12 cellular contexts compared by ENCODE assay signal in the genomic region with DNA sequence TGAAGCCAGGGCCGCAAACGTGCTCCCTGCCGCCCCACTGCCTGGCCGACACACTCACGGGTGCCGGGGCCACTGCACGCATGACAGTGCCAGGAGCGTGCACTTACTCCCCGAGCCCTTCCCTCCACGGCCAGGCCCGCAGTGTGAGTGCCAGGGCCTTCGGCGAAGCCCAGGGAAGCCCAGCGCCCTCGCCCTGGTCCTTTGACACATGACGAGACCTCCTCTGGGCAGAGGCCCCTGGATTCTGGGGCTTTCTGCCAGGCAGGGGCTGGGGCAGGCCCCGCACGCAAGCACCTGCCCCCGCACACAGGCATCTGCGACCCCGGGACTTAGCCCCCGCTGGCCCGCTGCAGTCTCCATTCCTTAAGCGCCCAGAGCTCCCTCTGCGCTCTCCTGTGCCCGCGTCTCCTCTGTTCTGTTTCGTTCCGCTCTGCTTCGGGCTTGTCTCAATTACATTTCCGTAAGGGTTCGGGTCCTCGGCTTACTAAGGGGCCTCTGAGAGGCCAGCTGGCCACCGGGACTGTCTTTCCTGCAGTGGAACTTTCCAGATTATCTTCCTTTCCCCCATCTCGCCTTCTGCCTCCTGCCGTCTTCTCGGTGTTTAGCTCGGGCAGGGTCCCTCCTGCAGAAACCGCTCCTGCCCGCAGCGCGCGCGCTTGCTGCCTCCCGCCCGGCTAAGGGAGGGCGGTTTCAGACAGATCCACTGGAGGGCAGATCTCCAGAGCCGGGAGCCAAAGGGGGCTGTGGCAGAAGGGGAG.
DNase-seq lines count a peak whose midpoint lies in the region; ATAC-seq and TF ChIP-seq lines count a peak whose summit lies in the region.
"Had no signal": no experiment of that assay in that cellular context is flagged by ENCODE, and none has a peak within 500 bp of the region (broad histone marks: within the 10 kb centered on the region; RNA-seq: fewer than 3 reads in every experiment).

No MANE protein-coding gene starts in this region.

- no peak for TF ChIP-seq POLR2A in testis (IDR thresholded peaks at IDR 0.05)

- H3K27ac ChIP-seq in effector memory CD4-positive, alpha-beta T cell (ENCODE audit: insufficient read depth, low read length, poor library complexity, severe bottlenecking), result no peak overlapping the region
- H3K27ac ChIP-seq in lower lobe of right lung (no peak overlapping the region), testis (no peak overlapping the region)

- peaks cover 21% of the 10 kb centered on the region for H3K4me1 Mint-ChIP-seq in activated T-cell treated with anti-CD3 and anti-CD28 coated beads, Interleukin-2, amount 50 U/mL, for 72 hours (ENCODE audit: low read depth)

- peak overlapping the region; percentile 32 for H3K4me3 ChIP-seq in effector memory CD4-positive, alpha-beta T cell (ENCODE audit: insufficient read depth, low read depth, low read length, poor library complexity, severe bottlenecking)
- H3K4me3 ChIP-seq in lower lobe of right lung (peak overlapping the region; percentile 42), testis (peak overlapping the region; percentile 36 to 53)

- H3K9me3 Mint-ChIP-seq in activated T-cell treated with anti-CD3 and anti-CD28 coated beads, Interleukin-2, amount 50 U/mL, for 72 hours, result no peaks in the 10 kb centered on the region
- H3K9me3 Mint-ChIP-seq: IgD-negative memory B cell had no signal

- peaks cover 49% of the 10 kb centered on the region for H3K27me3 Mint-ChIP-seq in activated T-cell treated with anti-CD3 and anti-CD28 coated beads, Interleukin-2, amount 50 U/mL, for 72 hours (ENCODE audit: low read depth)

- peak in 1 of 2 donors; percentile 41 for ATAC-seq in activated T-cell treated with anti-CD3 and anti-CD28 coated beads, Interleukin-2, amount 50 U/mL, for 72 hours (replicated peaks in 1 of 2)
- ATAC-seq in lower lobe of right lung (peak; percentile 13 to 38), HG03439 (IDR thresholded peaks at IDR 0.05; ENCODE audit: unreplicated experiment) (no peak), GM21423 (IDR thresholded peaks at IDR 0.05; ENCODE audit: unreplicated experiment) (no peak)

- TF ChIP-seq CTCF in lower lobe of right lung (IDR thresholded peaks at IDR 0.05) (no peak), testis (IDR thresholded peaks at IDR 0.05) (no peak)

- H3K36me3 Mint-ChIP-seq in activated T-cell treated with anti-CD3 and anti-CD28 coated beads, Interleukin-2, amount 50 U/mL, for 72 hours (ENCODE audit: insufficient read depth in 2 of 2), result no peaks in the 10 kb centered on the region
- H3K36me3 Mint-ChIP-seq: IgD-negative memory B cell had no signal

- intact Hi-C loops in lower lobe of right lung (cut with DNase I) (no loop called here), testis (cut with DNase I; ENCODE audit: low total_unique reads) (loop anchor here (10.0 kb wide), 2 partner anchors 97 to 217 kb away; partner anchors contain the start of gene ING1)

- no peaks in the 10 kb centered on the region for H3K9me3 ChIP-seq in effector memory CD4-positive, alpha-beta T cell (ENCODE audit: control insufficient read depth, low read length)
- H3K9me3 ChIP-seq in lower lobe of right lung (no peaks in the 10 kb centered on the region), testis (no peaks in the 10 kb centered on the region)

- H3K27ac Mint-ChIP-seq in activated T-cell treated with anti-CD3 and anti-CD28 coated beads, Interleukin-2, amount 50 U/mL, for 72 hours, result no peak overlapping the region
- H3K27ac Mint-ChIP-seq: IgD-negative memory B cell had no signal

- H3K4me1 ChIP-seq in effector memory CD4-positive, alpha-beta T cell (ENCODE audit: control insufficient read depth, insufficient read depth, low read length, poor library complexity, severe bottlenecking), result peaks cover 4% of the 10 kb centered on the region
- peaks cover 13% of the 10 kb centered on the region for H3K4me1 ChIP-seq in lower lobe of right lung
- H3K4me1 ChIP-seq in testis, result no peaks in the 10 kb centered on the region

- H3K27me3 ChIP-seq in effector memory CD4-positive, alpha-beta T cell (replicated peaks; ENCODE audit: control insufficient read depth, insufficient read depth, low read length, poor library complexity, severe bottlenecking), result peaks cover 26% of the 10 kb centered on the region
- H3K27me3 ChIP-seq in lower lobe of right lung (ENCODE audit: low read depth) (peaks cover 48% of the 10 kb centered on the region), testis (peaks cover 3% of the 10 kb centered on the region)

- H3K36me3 ChIP-seq in effector memory CD4-positive, alpha-beta T cell (ENCODE audit: control insufficient read depth, insufficient read depth, low read length), result no peaks in the 10 kb centered on the region
- no peaks in the 10 kb centered on the region for H3K36me3 ChIP-seq in lower lobe of right lung
- H3K36me3 ChIP-seq in testis (ENCODE audit: low read depth, missing control alignments), result no peaks in the 10 kb centered on the region

- H3K4me3 Mint-ChIP-seq in activated T-cell treated with anti-CD3 and anti-CD28 coated beads, Interleukin-2, amount 50 U/mL, for 72 hours, result peak overlapping the region; percentile 60 to 76

- DNase-seq in activated T-cell treated with anti-CD3 and anti-CD28 coated beads, Interleukin-2, amount 50 U/mL, for 72 hours, result no peak
- DNase-seq in activated T-cell treated with anti-CD3 and anti-CD28 coated beads, Interleukin-2, amount 50 U/mL, for 1 hour, result no peak
- DNase-seq in effector memory CD4-positive, alpha-beta T cell, result no peak
- DNase-seq in lower lobe of right lung, result no peak
- DNase-seq in testis, result no peak
- no peak for DNase-seq in HCEC 1CT
- DNase-seq: anterior cingulate cortex, NCI-H748 treated with DMSO at 0.1 percent for 48 hours, T1000 had no signal

- 23 to 28% methylated on average over 46 to 48 of the region's 48 CpGs for WGBS in testis, 2 donors

Comparison
In these comparisons a context has a peak if more than half of its experiments do, and no peak if none do; other contexts are left out.
1. ATAC-seq: peak in lower lobe of right lung (2 of 2); none in HG03439 (single experiment) and GM21423 (single experiment).
2. Peak in every context shown above with its lines, with median percentiles within 50 percentile points of each other: H3K4me3 ChIP-seq.